In genomic region chr7:105906169-105906568, GRCh38 we compare ENCODE assay signal across 19 cellular contexts.
"Had no signal": no experiment of that assay in that cellular context is flagged by ENCODE, and none has a peak within 500 bp of the region (broad histone marks: within the 10 kb centered on the region; RNA-seq: fewer than 3 reads in every experiment).

No MANE protein-coding gene starts in this region.

- H3K4me3 Mint-ChIP-seq: activated B cell treated with CpG ODN at 0.5 μM for 24 hours; activated naive CD8-positive, alpha-beta T cell treated with anti-CD3 and anti-CD28 coated beads for 36 hours; activated T-cell treated with anti-CD3 and anti-CD28 coated beads, Interleukin-2, amount 50 U/mL, for 72 hours; dendritic cell treated with granulocyte-macrophage colony-stimulating factor and Interleukin-4, amounts not matched to agents 40 ng/mL and 50 ng/mL, for 4 days; naive thymus-derived CD8-positive, alpha-beta T cell had no signal

- H3K27ac Mint-ChIP-seq: activated B cell treated with CpG ODN at 0.5 μM for 24 hours; activated naive CD8-positive, alpha-beta T cell treated with anti-CD3 and anti-CD28 coated beads for 36 hours; activated T-cell treated with anti-CD3 and anti-CD28 coated beads, Interleukin-2, amount 50 U/mL, for 72 hours; dendritic cell treated with granulocyte-macrophage colony-stimulating factor and Interleukin-4, amounts not matched to agents 40 ng/mL and 50 ng/mL, for 4 days; naive thymus-derived CD8-positive, alpha-beta T cell had no signal

- DNase-seq: activated B cell treated with CpG ODN at 0.5 μM for 24 hours; activated CD4-positive, alpha-beta T cell treated with anti-CD3 and anti-CD28 coated beads for 48 hours; activated CD8-positive, alpha-beta memory T cell treated with anti-CD3 and anti-CD28 coated beads, Interleukin-2, amount 50 U/mL, for 48 hours; activated gamma-delta T cell; activated naive CD8-positive, alpha-beta T cell treated with anti-CD3 and anti-CD28 coated beads for 36 hours; activated T-cell treated with anti-CD3 and anti-CD28 coated beads, Interleukin-2, amount 50 U/mL, for 72 hours; effector memory CD4-positive, alpha-beta T cell; foreskin melanocyte; naive thymus-derived CD8-positive, alpha-beta T cell; stimulated activated CD4-positive, alpha-beta T cell treated with anti-CD3 and anti-CD28 coated beads, Interleukin-4, amount 100 ng/mL, for 4 hours; stimulated activated CD8-positive, alpha-beta memory T cell treated with anti-CD3 and anti-CD28 coated beads, Interleukin-4, amount 100 ng/mL, for 48 hours; stimulated activated naive CD8-positive, alpha-beta T cell treated with anti-CD3 and anti-CD28 coated beads, Interleukin-15, Interleukin-2, amounts not matched to agents 100 U/mL and 50 U/mL, for 24 hours; upper lobe of left lung had no signal

- H3K27me3 ChIP-seq: upper lobe of left lung had no signal

- ATAC-seq: activated T-cell treated with anti-CD3 and anti-CD28 coated beads, Interleukin-2, amount 50 U/mL, for 72 hours; naive thymus-derived CD8-positive, alpha-beta T cell; stimulated activated naive CD8-positive, alpha-beta T cell treated with anti-CD3 and anti-CD28 coated beads, Interleukin-15, Interleukin-2, amounts not matched to agents 100 U/mL and 50 U/mL, for 24 hours had no signal

- H3K27me3 Mint-ChIP-seq: activated B cell treated with CpG ODN at 0.5 μM for 24 hours; activated naive CD8-positive, alpha-beta T cell treated with anti-CD3 and anti-CD28 coated beads for 36 hours; naive thymus-derived CD8-positive, alpha-beta T cell had no signal

- H3K27ac ChIP-seq: left ventricle myocardium inferior, neutrophil, skin epidermis, upper lobe of left lung had no signal

- FAIRE-seq: keratinocyte, TTC549 had no signal

- H3K4me1 Mint-ChIP-seq: activated B cell treated with CpG ODN at 0.5 μM for 24 hours had no signal

- H3K4me3 ChIP-seq: left ventricle myocardium inferior, skin epidermis, upper lobe of left lung had no signal

- H3K36me3 ChIP-seq: neutrophil, upper lobe of left lung had no signal

- H3K9me3 ChIP-seq: neutrophil had no signal

- H3K4me1 ChIP-seq: upper lobe of left lung had no signal
